Comparison of ENCODE assay signal across 8 cellular contexts in genomic region chr11:128290106-128290840, GRCh38.
DNase-seq lines count a peak whose midpoint lies in the region; ATAC-seq and TF ChIP-seq lines count a peak whose summit lies in the region.

No MANE protein-coding gene starts in this region.

- peak overlapping the region in 1 of 2 donors; percentile 79 for H3K27ac ChIP-seq in lung (ENCODE audit: low read depth in 1 of 2, low read length in 1 of 2)

- H3K4me3 ChIP-seq in BE2C (ENCODE audit: low read depth, low read length) (no peak overlapping the region), lung (no peak overlapping the region)

- DNase-seq in BE2C (peak; percentile 65), NCI-H345 treated with DMSO at 0.1 percent for 48 hours (lab: John Stamatoyannopoulos, UW; ENCODE audit: unreplicated experiment) (peak; percentile 79), dedifferentiated amniotic fluid mesenchymal stem cell (ENCODE audit: extremely low spot score) (peak; percentile 75), lung (ENCODE audit: low spot score) (peak; percentile 60)
- peak; percentile 64 to 79 for DNase-seq in activated CD4-positive, alpha-beta T cell treated with anti-CD3 and anti-CD28 coated beads for 4 hours
- peak; percentile 43 for DNase-seq in stimulated activated CD8-positive, alpha-beta memory T cell treated with anti-CD3 and anti-CD28 coated beads, Interleukin-12 subunit alpha, Interleukin-12 subunit beta, amount 100 ng/mL, for 24 hours (ENCODE audit: extremely low read depth)

- TF ChIP-seq CTCF in BE2C (IDR thresholded peaks at IDR 0.05; ENCODE audit: low read depth, low read length): peak; percentile 93
- peak; percentile 60 for TF ChIP-seq CTCF in lung (IDR thresholded peaks at IDR 0.05; ENCODE audit: control extremely low read depth, extremely low read depth)

- peaks cover 8% of the 10 kb centered on the region for H3K4me1 ChIP-seq in BE2C
- peaks cover 0 to 11% of the 10 kb centered on the region in 2 donors for H3K4me1 ChIP-seq in lung (ENCODE audit: control insufficient read depth in 2 of 2, insufficient read depth in 2 of 2, low read length in 2 of 2)

- H3K27me3 ChIP-seq in BE2C (no peaks in the 10 kb centered on the region), lung (ENCODE audit: control insufficient read depth, insufficient read depth) (no peaks in the 10 kb centered on the region)

- peak; percentile 76 for ATAC-seq in GM18873 (IDR thresholded peaks at IDR 0.05; ENCODE audit: low FRiP score, unreplicated experiment)
- ATAC-seq in HG03097 (IDR thresholded peaks at IDR 0.05; ENCODE audit: low FRiP score, unreplicated experiment): peak; percentile 73
- ATAC-seq in lung (ENCODE audit: insufficient read depth, low FRiP score): peak; percentile 89

- H3K36me3 ChIP-seq in BE2C (no peaks in the 10 kb centered on the region), lung (ENCODE audit: control insufficient read depth in 2 of 2, insufficient read depth in 2 of 2, low read length in 2 of 2) (no peaks in the 10 kb centered on the region)

- 14 to 21% methylated on average over 16 of the region's 16 CpGs for WGBS in lung, 2 donors

- no peaks in the 10 kb centered on the region for H3K9me3 ChIP-seq in BE2C
- no peaks in the 10 kb centered on the region for H3K9me3 ChIP-seq in lung (ENCODE audit: control insufficient read depth in 2 of 2, insufficient read depth in 1 of 2, low read length in 1 of 2)
